8 cellular contexts compared by ENCODE assay signal in the genomic region with DNA sequence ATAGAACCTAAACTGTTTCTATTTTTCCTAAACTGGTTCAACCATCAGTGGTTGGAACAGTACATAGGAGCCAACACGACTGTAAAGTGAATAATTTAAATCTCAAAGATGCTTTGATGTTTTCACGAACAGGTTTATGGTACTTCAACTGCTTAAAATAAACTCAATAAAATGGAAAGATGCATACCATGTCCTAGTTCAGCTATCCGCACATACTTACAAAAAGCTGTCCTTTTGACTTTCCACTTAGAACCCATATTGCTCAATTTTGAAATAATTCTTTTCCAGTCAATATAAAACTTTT. TPM values are rescaled to one million over a fixed set of nuclear protein-coding genes. Genes with fewer than 3 reads are reported as not detected.
DNase-seq lines count a peak whose midpoint lies in the region; ATAC-seq, FAIRE-seq and TF ChIP-seq lines count a peak whose summit lies in the region.

No MANE protein-coding gene starts in this region.

- no peak overlapping the region for H2AK9ac ChIP-seq in IMR-90 (replicated peaks; ENCODE audit: low read depth, low read length, poor library complexity)

- no peak overlapping the region for H2BK20ac ChIP-seq in IMR-90 (ENCODE audit: low read depth, low read length)

- BruUV-seq in IMR-90 (replicated peaks; lab: Mats Ljungman, UMichigan): no TSS peak

- no peak overlapping the region for H2AK5ac ChIP-seq in IMR-90 (ENCODE audit: low read depth, low read length)

- no peak for FAIRE-seq in frontal cortex (lab: Jason Lieb, UNC)

- peaks cover 16 to 27% of the 10 kb centered on the region in 2 experiments for H3K79me1 ChIP-seq in IMR-90 (ENCODE audit: low read depth in 1 of 2, low read length in 2 of 2)

- dilution Hi-C loops in IMR-90 (cut with HindIII; ENCODE audit: low sequenced_read_pairs, unreplicated experiment): no loop called here

- H3K4me2 ChIP-seq in DOHH2 (ENCODE audit: low read length) (peak overlapping the region; percentile 77), IMR-90 (ENCODE audit: low read depth, low read length) (peak overlapping the region; percentile 98), neural cell (ENCODE audit: low read length) (peak overlapping the region; percentile 45)

- H3K4me1 ChIP-seq in DOHH2 (ENCODE audit: control insufficient read depth, low read length) (peaks cover 53% of the 10 kb centered on the region), IMR-90 (ENCODE audit: control insufficient read depth, insufficient read depth, low read length) (peaks cover 3% of the 10 kb centered on the region; the same call in 1 of the 2 replicates)

- no peak overlapping the region for H3K23ac ChIP-seq in IMR-90 (ENCODE audit: low read depth, low read length)

- DNase-seq in IMR-90: no peak
- DNase-seq in coronary artery (ENCODE audit: low spot score): no peak
- DNase-seq in glomerular visceral epithelial cell (ENCODE audit: extremely low spot score): no peak
- DNase-seq in frontal cortex (ENCODE audit: low spot score in 2 of 2): no peak
- no peak for DNase-seq in HCEC 1CT
- DNase-seq in SIG-M5 treated with dmso at 0.1 percent for 504 hours (lab: John Stamatoyannopoulos, UW; ENCODE audit: unreplicated experiment): no peak

- peak overlapping the region; percentile 71 for H2BK5ac ChIP-seq in IMR-90 (ENCODE audit: low read depth, low read length, poor library complexity, severe bottlenecking)

- H3K56ac ChIP-seq in IMR-90 (ENCODE audit: extremely low read depth, insufficient read depth, low read length): no peak overlapping the region

- H3K27me3 ChIP-seq in DOHH2 (ENCODE audit: control insufficient read depth, low read length) (no peaks in the 10 kb centered on the region), IMR-90 (ENCODE audit: control insufficient read depth, insufficient read depth, low read length) (no peaks in the 10 kb centered on the region), neural cell (ENCODE audit: insufficient read depth, low read depth, low read length) (no peaks in the 10 kb centered on the region)

- no peaks in the 10 kb centered on the region; the same call in 1 of the 2 replicates for H3K9me1 ChIP-seq in IMR-90 (ENCODE audit: insufficient read depth, low read length)

- H3K4me3 ChIP-seq in DOHH2 (ENCODE audit: low read length) (peak overlapping the region; percentile 95), IMR-90 (ENCODE audit: insufficient read depth, low read depth, low read length) (peak overlapping the region; percentile 59), coronary artery (peak overlapping the region; percentile 96), neural cell (ENCODE audit: low read length) (peak overlapping the region; percentile 97)

- TF ChIP-seq CTCF in DOHH2 (IDR thresholded peaks at IDR 0.05; ENCODE audit: low read depth, low read length, poor library complexity, severe bottlenecking) (no peak), IMR-90 (conservative IDR thresholded peaks at IDR 0.05; ENCODE audit: low read depth, low read length) (no peak), coronary artery (IDR thresholded peaks at IDR 0.05) (no peak), neural cell (IDR thresholded peaks at IDR 0.05; ENCODE audit: poor library complexity, severe bottlenecking) (no peak)

- no CpG with 5 or more reads among the region's 3 CpGs for WGBS in IMR-90 (ENCODE audit: extremely low coverage in 2 of 2, insufficient read length in 1 of 2), 2 experiments

- H2BK120ac ChIP-seq in IMR-90 (ENCODE audit: low read depth, low read length): no peak overlapping the region

- no peak overlapping the region for H4K8ac ChIP-seq in IMR-90 (ENCODE audit: low read depth in 2 of 2, low read length in 2 of 2)

- H4K5ac ChIP-seq in IMR-90 (ENCODE audit: low read depth, low read length): no peak overlapping the region

- H3K36me3 ChIP-seq in DOHH2 (ENCODE audit: control insufficient read depth, low read length) (no peaks in the 10 kb centered on the region), IMR-90 (ENCODE audit: control insufficient read depth, insufficient read depth, low read length) (no peaks in the 10 kb centered on the region), neural cell (ENCODE audit: insufficient read depth, low read length) (no peaks in the 10 kb centered on the region)

- in situ Hi-C loops in IMR-90 (cut with MboI; ENCODE audit: low sequenced_read_pairs): no loop called here

- H3K4ac ChIP-seq in IMR-90 (ENCODE audit: low read depth, low read length): no peak overlapping the region

- no peak for TF ChIP-seq POLR2A in IMR-90 (IDR thresholded peaks at IDR 0.05; ENCODE audit: low read depth, low read length)

- H3K79me2 ChIP-seq in DOHH2 (ENCODE audit: control insufficient read depth, low read length) (peaks cover 41% of the 10 kb centered on the region), neural cell (replicated peaks; ENCODE audit: insufficient read depth, low read length) (peaks cover 18% of the 10 kb centered on the region)

- H2BK15ac ChIP-seq in IMR-90 (ENCODE audit: low read depth, low read length): no peak overlapping the region

- POLR2A ChIA-PET in IMR-90 (lab: Charles Lee; ENCODE audit: unreplicated experiment): no interaction called here

- CTCF ChIA-PET in IMR-90 (lab: Yijun Ruan, JAX): interaction anchor here (1.0 kb wide), 1 partner anchor 9 kb away, joined by 5 read pairs; no protein-coding TSS in a partner anchor

- no peak for TF ChIP-seq EP300 in neural cell (conservative IDR thresholded peaks at IDR 0.05; ENCODE audit: poor library complexity, severe bottlenecking)

- no peak overlapping the region for H3K14ac ChIP-seq in IMR-90 (replicated peaks; ENCODE audit: low read depth, low read length)

- peak overlapping the region; percentile 73 for H3K9ac ChIP-seq in IMR-90 (ENCODE audit: low read depth, low read length)
- peak overlapping the region; percentile 74 for H3K9ac ChIP-seq in neural cell (ENCODE audit: low read length)

- H4K91ac ChIP-seq in IMR-90 (ENCODE audit: insufficient read depth, low read depth, low read length): no peak overlapping the region

- ATAC-seq in IMR-90 (ENCODE audit: low read depth): no peak

- H3F3A ChIP-seq in DOHH2 (ENCODE audit: control insufficient read depth, insufficient read depth) (peaks cover 10% of the 10 kb centered on the region), neural cell (ENCODE audit: insufficient read depth, low read length, poor library complexity, severe bottlenecking) (no peaks in the 10 kb centered on the region)

- no peaks in the 10 kb centered on the region for H3K9me3 ChIP-seq in DOHH2 (ENCODE audit: control insufficient read depth, insufficient read depth, low read length)
- no peaks in the 10 kb centered on the region for H3K9me3 ChIP-seq in IMR-90 (ENCODE audit: control insufficient read depth, insufficient read depth, low read length)
- H3K9me3 ChIP-seq in neural cell (ENCODE audit: low read length): no peaks in the 10 kb centered on the region

- H4K20me1 ChIP-seq in DOHH2 (ENCODE audit: control insufficient read depth, insufficient read depth, low read depth, low read length) (0 out of 2 replicates have a peak, but pooled peaks cover 7% of the 10 kb centered on the region), IMR-90 (ENCODE audit: insufficient read depth, low read length) (peaks cover 20% of the 10 kb centered on the region), neural cell (ENCODE audit: insufficient read depth) (no peaks in the 10 kb centered on the region)

- no peak overlapping the region for H2AFZ ChIP-seq in IMR-90 (replicated peaks; ENCODE audit: low read length, poor library complexity)
- H2AFZ ChIP-seq in neural cell (ENCODE audit: low read depth, low read length): peak overlapping the region; percentile 65

- H3K27ac ChIP-seq in DOHH2 (ENCODE audit: low read depth, low read length): peak overlapping the region; percentile 70
- peak overlapping the region; percentile 88; the same call in 1 of the 2 replicates for H3K27ac ChIP-seq in IMR-90 (ENCODE audit: insufficient read depth, low read length)
- peak overlapping the region; percentile 82 to 99 for H3K27ac ChIP-seq in coronary artery
- peak overlapping the region; percentile 56 for H3K27ac ChIP-seq in neural cell (ENCODE audit: low read length)

- H3K9me2 ChIP-seq in DOHH2 (replicated peaks; ENCODE audit: control insufficient read depth, low read length): no peaks in the 10 kb centered on the region
- H3K9me2 ChIP-seq in neural cell (ENCODE audit: insufficient read depth, low read length): no peaks in the 10 kb centered on the region

- intact Hi-C loops in IMR-90 (cut with micrococcal nuclease): loop anchor here (1.0 to 5.0 kb wide), 4 partner anchors 8 to 205 kb away; a partner anchor contains a TSS

- H3K18ac ChIP-seq in IMR-90 (ENCODE audit: low read depth, low read length): no peak overlapping the region

- TF ChIP-seq RAD21 in IMR-90 (IDR thresholded peaks at IDR 0.05; ENCODE audit: low read length) (no peak), neural cell (conservative IDR thresholded peaks at IDR 0.05) (no peak)

TF ChIP-seq in IMR-90, 13 proteins besides CTCF, POLR2A, EP300 and RAD21 (continues in another document):
- no peak for TF ChIP-seq RCOR1 (IDR thresholded peaks at IDR 0.05; ENCODE audit: insufficient replicate concordance, low read length)
- TF ChIP-seq, protein P1, sequence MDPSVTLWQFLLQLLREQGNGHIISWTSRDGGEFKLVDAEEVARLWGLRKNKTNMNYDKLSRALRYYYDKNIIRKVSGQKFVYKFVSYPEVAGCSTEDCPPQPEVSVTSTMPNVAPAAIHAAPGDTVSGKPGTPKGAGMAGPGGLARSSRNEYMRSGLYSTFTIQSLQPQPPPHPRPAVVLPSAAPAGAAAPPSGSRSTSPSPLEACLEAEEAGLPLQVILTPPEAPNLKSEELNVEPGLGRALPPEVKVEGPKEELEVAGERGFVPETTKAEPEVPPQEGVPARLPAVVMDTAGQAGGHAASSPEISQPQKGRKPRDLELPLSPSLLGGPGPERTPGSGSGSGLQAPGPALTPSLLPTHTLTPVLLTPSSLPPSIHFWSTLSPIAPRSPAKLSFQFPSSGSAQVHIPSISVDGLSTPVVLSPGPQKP (IDR thresholded peaks at IDR 0.05; ENCODE audit: borderline replicate concordance, low read depth, low read length): no peak

TF ChIP-seq in neural cell, 6 proteins besides CTCF, POLR2A, EP300 and RAD21 (continues in another document):
- TF ChIP-seq SMC3 (conservative IDR thresholded peaks at IDR 0.05; ENCODE audit: poor library complexity) (no peak), MXI1 (conservative IDR thresholded peaks at IDR 0.05; ENCODE audit: poor library complexity, severe bottlenecking) (no peak), EZH2 (IDR thresholded peaks at IDR 0.05; ENCODE audit: borderline replicate concordance, insufficient read depth, low read length, poor library complexity, severe bottlenecking) (no peak), POLR2AphosphoS5 (IDR thresholded peaks at IDR 0.05) (no peak)

RNA-seq across cellular contexts. Expression of a gene that starts 0.9 kb away (rescaled TPM):
- total RNA-seq in IMR-90 (2012; rRNA removed): 36.6 and 85.0 TPM in 2 replicates
- 21.3 and 29.4 TPM in 2 replicates for polyA plus RNA-seq in IMR-90 (2012; rRNA removed)
- polyA plus RNA-seq in IMR-90 (2012; cell fraction: cytosol; rRNA removed): 6.5 and 13.3 TPM in 2 replicates
- polyA plus RNA-seq in IMR-90 (2012; cell fraction: nucleus; rRNA removed; ENCODE audit: low replicate concordance): 1.8 and 8.1 TPM in 2 replicates
- 10.1 and 12.8 TPM in 2 replicates for polyA plus RNA-seq in neural cell
- 12.7 and 15.5 TPM in 2 replicates for polyA minus RNA-seq in neural cell
- 24.9 TPM for total RNA-seq in frontal cortex

Comparison
In these comparisons a context has a peak if more than half of its experiments do, and no peak if none do; other contexts are left out.
1. H3K4me2 ChIP-seq: peak in every context shown above with its lines; median percentile 98 in IMR-90; 77 in DOHH2; 45 in neural cell.